ENCODE assay signal across 8 cellular contexts in genomic region chr2:31333527-31334183, GRCh38.
DNase-seq lines count a peak whose midpoint lies in the region; ATAC-seq lines count a peak whose summit lies in the region.

No MANE protein-coding gene starts in this region.

- no peaks in the 10 kb centered on the region for H3K4me1 Mint-ChIP-seq in activated CD4-positive, alpha-beta memory T cell treated with anti-CD3 and anti-CD28 coated beads for 36 hours (ENCODE audit: low read depth)

- H3K36me3 Mint-ChIP-seq in activated CD4-positive, alpha-beta memory T cell treated with anti-CD3 and anti-CD28 coated beads for 36 hours: no peaks in the 10 kb centered on the region

- DNase-seq in Ammon's horn (ENCODE audit: low spot score): peak; percentile 85
- DNase-seq in NCI-H526 (lab: John Stamatoyannopoulos, UW): peak; percentile 60 to 88
- peak; percentile 84 for DNase-seq in activated CD4-positive, alpha-beta memory T cell treated with anti-CD3 and anti-CD28 coated beads for 36 hours
- peak; percentile 57 for DNase-seq in effector CD8-positive, alpha-beta T cell (lab: John Stamatoyannopoulos, UW)
- peak; percentile 82 for DNase-seq in mesenchymal stem cell
- peak; percentile 41 to 48 for DNase-seq in stimulated activated CD8-positive, alpha-beta memory T cell treated with anti-CD3 and anti-CD28 coated beads, Interleukin-15, amount 100 ng/mL, for 48 hours (ENCODE audit: low read depth in 2 of 2)

- no peak overlapping the region for H4K8ac ChIP-seq in mesenchymal stem cell (ENCODE audit: low read length)

- H3K4me2 ChIP-seq in mesenchymal stem cell (ENCODE audit: low read length, poor library complexity, severe bottlenecking): no peak overlapping the region

- no peak overlapping the region for H3K27ac Mint-ChIP-seq in activated CD4-positive, alpha-beta memory T cell treated with anti-CD3 and anti-CD28 coated beads for 36 hours

- no peak overlapping the region for H4K91ac ChIP-seq in mesenchymal stem cell (ENCODE audit: low read length)

- H3K18ac ChIP-seq in mesenchymal stem cell (ENCODE audit: low read depth in 1 of 2, low read length in 2 of 2): no peak overlapping the region

- H3K36me3 ChIP-seq in mesenchymal stem cell (ENCODE audit: control insufficient read depth in 1 of 2, insufficient read depth in 2 of 2, low read depth in 1 of 2, low read length in 2 of 2): no peaks in the 10 kb centered on the region

- H2BK120ac ChIP-seq in mesenchymal stem cell (ENCODE audit: low read depth, low read length): no peak overlapping the region

- H3K4me3 ChIP-seq in mesenchymal stem cell (ENCODE audit: insufficient read depth in 1 of 2, low read depth in 1 of 2, low read length in 2 of 2): no peak overlapping the region

- H2BK15ac ChIP-seq in mesenchymal stem cell (ENCODE audit: low read depth, poor library complexity, severe bottlenecking): no peak overlapping the region

- peaks cover 2% of the 10 kb centered on the region for H3K27me3 Mint-ChIP-seq in activated CD4-positive, alpha-beta memory T cell treated with anti-CD3 and anti-CD28 coated beads for 36 hours

- WGBS in mesenchymal stem cell: 8% methylated on average over 8 of the region's 8 CpGs

- no peak overlapping the region for H2AFZ ChIP-seq in mesenchymal stem cell (ENCODE audit: low read depth, low read length)

- peak overlapping the region in 1 of 2 experiments; percentile 31 for H2BK12ac ChIP-seq in mesenchymal stem cell (ENCODE audit: low read length in 2 of 2)

- H3K23ac ChIP-seq in mesenchymal stem cell (ENCODE audit: low read length in 2 of 2): no peak overlapping the region

- intact Hi-C loops in activated CD4-positive, alpha-beta memory T cell treated with anti-CD3 and anti-CD28 coated beads for 36 hours (cut with micrococcal nuclease): loop anchor here (1.0 to 2.0 kb wide), 5 partner anchors 100 to 619 kb away; partner anchors contain the start of gene GALNT14

- POLR2A ChIA-PET in activated CD4-positive, alpha-beta memory T cell treated with anti-CD3 and anti-CD28 coated beads for 36 hours (lab: Charles Lee): no interaction called here

- peaks cover 0 to 13% of the 10 kb centered on the region in 2 experiments for H3K27me3 ChIP-seq in mesenchymal stem cell (ENCODE audit: control insufficient read depth in 1 of 2, insufficient read depth in 1 of 2, low read length in 2 of 2)

- CTCF ChIA-PET in activated CD4-positive, alpha-beta memory T cell treated with anti-CD3 and anti-CD28 coated beads for 36 hours (lab: Charles Lee): interaction anchor here (0.5 to 11.2 kb wide), 35 partner anchors 10 to 1685 kb away, joined by 3 to 108 read pairs (median 4); partner anchors contain the start of genes EHD3 and GALNT14

- H3K4me1 ChIP-seq in mesenchymal stem cell (ENCODE audit: control insufficient read depth, insufficient read depth, low read depth, low read length): peaks cover 12% of the 10 kb centered on the region

- peak overlapping the region; percentile 25 for H3K9ac ChIP-seq in mesenchymal stem cell (ENCODE audit: low read length)

- H3K79me1 ChIP-seq in mesenchymal stem cell (replicated peaks; ENCODE audit: low read length, poor library complexity, severe bottlenecking): no peaks in the 10 kb centered on the region

- peak overlapping the region; percentile 76 for H2AK5ac ChIP-seq in mesenchymal stem cell (ENCODE audit: low read length, severe bottlenecking)

- no peaks in the 10 kb centered on the region for H3K9me3 ChIP-seq in mesenchymal stem cell (ENCODE audit: control insufficient read depth, low read length)

- H3K27ac ChIP-seq in mesenchymal stem cell (ENCODE audit: low read length, poor library complexity, severe bottlenecking): no peak overlapping the region

- no peak overlapping the region for H3K4ac ChIP-seq in mesenchymal stem cell (ENCODE audit: low read depth in 1 of 2, low read length in 2 of 2)

- no peak overlapping the region for H3K4me3 Mint-ChIP-seq in activated CD4-positive, alpha-beta memory T cell treated with anti-CD3 and anti-CD28 coated beads for 36 hours

- ATAC-seq in GM19023 (IDR thresholded peaks at IDR 0.05; ENCODE audit: unreplicated experiment) (peak; percentile 91), HG03354 (IDR thresholded peaks at IDR 0.05; ENCODE audit: poor library complexity, severe bottlenecking, unreplicated experiment) (peak; percentile 93)

- no peak overlapping the region for H2BK5ac ChIP-seq in mesenchymal stem cell (ENCODE audit: low read depth, low read length, poor library complexity, severe bottlenecking)

- no peak overlapping the region for H3K14ac ChIP-seq in mesenchymal stem cell (ENCODE audit: low read length in 2 of 2)

- H3K9me3 Mint-ChIP-seq in activated CD4-positive, alpha-beta memory T cell treated with anti-CD3 and anti-CD28 coated beads for 36 hours: no peaks in the 10 kb centered on the region
